Comparison of ENCODE assay signal across 8 cellular contexts in genomic region chr6:37005061-37005810, GRCh38. TPM values are rescaled to one million over a fixed set of nuclear protein-coding genes. Genes with fewer than 3 reads are reported as not detected.
DNase-seq lines count a peak whose midpoint lies in the region; ATAC-seq and TF ChIP-seq lines count a peak whose summit lies in the region.

Gene FGD2 (plus strand): TSS chr6:37005655. CDS start chr6:37005818, 163 bp downstream.

- intact Hi-C loops in Right ventricle myocardium superior (cut with DNase I), result no loop called here

- TF ChIP-seq EP300 in suprapubic skin (IDR thresholded peaks at IDR 0.05), result no peak

- no peak for TF ChIP-seq POLR2A in suprapubic skin (IDR thresholded peaks at IDR 0.05)

- no peaks in the 10 kb centered on the region for H3K9me3 ChIP-seq in suprapubic skin

- peaks cover 18% of the 10 kb centered on the region for H3K4me1 ChIP-seq in suprapubic skin

- peak within 1 kb of the TSS; percentile 35 for H3K4me3 ChIP-seq in suprapubic skin

- H3K27ac Mint-ChIP-seq in type B pancreatic cell, result no peak within 1 kb of the TSS

- DNase-seq in MV-4-11 (lab: John Stamatoyannopoulos, UW) (peak; percentile 91), Right ventricle myocardium superior (peak; percentile 61), suprapubic skin (ENCODE audit: low spot score in 2 of 2) (no peak), NCI-H774 (lab: John Stamatoyannopoulos, UW) (no peak), type B pancreatic cell (ENCODE audit: extremely low spot score, unreplicated experiment) (no peak)

- no peaks in the 10 kb centered on the region for H3K36me3 ChIP-seq in suprapubic skin

- ATAC-seq in GM18498 (IDR thresholded peaks at IDR 0.05; ENCODE audit: unreplicated experiment) (peak; percentile 56), GM21529 (IDR thresholded peaks at IDR 0.05; ENCODE audit: unreplicated experiment) (peak; percentile 67), Right ventricle myocardium superior (ENCODE audit: poor library complexity) (peak; percentile 19), HG03565 (IDR thresholded peaks at IDR 0.05; ENCODE audit: unreplicated experiment) (no peak)

- peaks cover 2% of the 10 kb centered on the region for H3K27me3 Mint-ChIP-seq in type B pancreatic cell

- no peak within 1 kb of the TSS for H3K4me3 Mint-ChIP-seq in type B pancreatic cell

- H3K27ac ChIP-seq in suprapubic skin, result peak within 1 kb of the TSS; percentile 55

- no peak for TF ChIP-seq CTCF in suprapubic skin (IDR thresholded peaks at IDR 0.05)
- TF ChIP-seq CTCF in type B pancreatic cell (conservative IDR thresholded peaks at IDR 0.05), result no peak

- H3K4me1 Mint-ChIP-seq in type B pancreatic cell (ENCODE audit: unreplicated experiment), result no peaks in the 10 kb centered on the region

- no peaks in the 10 kb centered on the region for H3K36me3 Mint-ChIP-seq in type B pancreatic cell

- no peaks in the 10 kb centered on the region for H3K27me3 ChIP-seq in suprapubic skin

- no peaks in the 10 kb centered on the region for H3K9me3 Mint-ChIP-seq in type B pancreatic cell

- WGBS in suprapubic skin, result 78% methylated on average over 13 of the region's 14 CpGs

RNA-seq across cellular contexts. Expression of gene FGD2, which starts in this region (rescaled TPM):
- 5.7 TPM for total RNA-seq in Right ventricle myocardium superior
- total RNA-seq in suprapubic skin, result 10 to 100 TPM in 1 of 4 donors, 1 to 10 TPM in 3; 2.4 to 13.6 (median 4.6) TPM
- 0.10 TPM in 1 of 2 replicates, not detected in the other for total RNA-seq in type B pancreatic cell (ENCODE audit: low replicate concordance)

Comparison
In these comparisons a context has a peak if more than half of its experiments do, and no peak if none do; other contexts are left out.
1. DNase-seq: peak in MV-4-11 (single experiment) and Right ventricle myocardium superior (single experiment); none in suprapubic skin (0 of 2), NCI-H774 (single experiment) and type B pancreatic cell (single experiment).